Comparison of ENCODE assay signal across 1 cellular context in the genomic region with DNA sequence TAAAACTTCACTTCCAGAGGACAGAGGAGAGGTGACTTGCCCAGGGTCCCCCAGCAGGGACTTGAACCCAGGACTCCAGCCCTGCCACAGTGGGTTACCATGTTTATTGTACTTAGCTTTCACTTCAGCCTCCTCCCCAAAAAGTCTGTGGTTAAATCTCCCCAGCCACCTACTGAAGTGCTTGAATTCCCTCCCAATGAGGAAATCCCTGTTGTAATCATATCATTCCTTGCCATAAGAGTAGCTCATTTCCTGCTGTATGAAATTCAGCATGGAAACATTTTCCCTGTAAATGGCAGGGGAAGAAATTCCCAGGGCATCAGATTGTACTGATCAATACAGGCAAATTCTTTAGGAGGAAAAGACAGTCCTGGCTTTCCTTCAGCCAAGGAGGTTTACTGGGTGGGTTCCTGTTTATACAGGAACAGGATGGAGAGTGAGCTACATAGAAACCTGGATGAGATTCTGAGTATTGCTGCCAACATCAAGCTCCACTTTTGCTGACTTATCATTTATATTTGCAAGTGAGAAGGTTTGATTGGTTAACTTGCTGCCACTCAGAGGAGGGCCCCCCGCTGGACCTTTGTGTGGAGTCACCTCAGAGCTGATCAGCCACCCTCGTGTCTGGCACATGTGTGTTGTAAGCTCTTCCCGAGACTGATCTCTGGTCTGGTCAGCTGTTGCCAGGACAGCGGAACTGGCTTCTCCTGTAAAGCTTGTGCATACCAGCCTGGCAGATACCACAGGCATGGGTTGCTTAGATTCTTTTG.
TF ChIP-seq lines count a peak whose summit lies in the region.

No MANE protein-coding gene starts in this region.

TF ChIP-seq in IMR-90, 13 proteins besides CTCF, POLR2A, EP300 and RAD21 (continued from another document):
- peak; percentile 78 for TF ChIP-seq RFX5 (IDR thresholded peaks at IDR 0.05; ENCODE audit: low read depth, low read length)
- no peak for TF ChIP-seq CEBPB (IDR thresholded peaks at IDR 0.05; ENCODE audit: low read depth, low read length)
- TF ChIP-seq MAZ (IDR thresholded peaks at IDR 0.05; ENCODE audit: borderline replicate concordance, low read depth, low read length) = no peak
- TF ChIP-seq FOS (IDR thresholded peaks at IDR 0.05; ENCODE audit: low read depth, low read length) = no peak
- no peak for TF ChIP-seq BHLHE40 (IDR thresholded peaks at IDR 0.05; ENCODE audit: low read depth, low read length)
- peak; percentile 70 for TF ChIP-seq MAFK (IDR thresholded peaks at IDR 0.05; ENCODE audit: low read depth, low read length)
- TF ChIP-seq, protein P1, sequence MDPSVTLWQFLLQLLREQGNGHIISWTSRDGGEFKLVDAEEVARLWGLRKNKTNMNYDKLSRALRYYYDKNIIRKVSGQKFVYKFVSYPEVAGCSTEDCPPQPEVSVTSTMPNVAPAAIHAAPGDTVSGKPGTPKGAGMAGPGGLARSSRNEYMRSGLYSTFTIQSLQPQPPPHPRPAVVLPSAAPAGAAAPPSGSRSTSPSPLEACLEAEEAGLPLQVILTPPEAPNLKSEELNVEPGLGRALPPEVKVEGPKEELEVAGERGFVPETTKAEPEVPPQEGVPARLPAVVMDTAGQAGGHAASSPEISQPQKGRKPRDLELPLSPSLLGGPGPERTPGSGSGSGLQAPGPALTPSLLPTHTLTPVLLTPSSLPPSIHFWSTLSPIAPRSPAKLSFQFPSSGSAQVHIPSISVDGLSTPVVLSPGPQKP (IDR thresholded peaks at IDR 0.05; ENCODE audit: borderline replicate concordance, low read depth, low read length) = no peak
- TF ChIP-seq SMC3 (IDR thresholded peaks at IDR 0.05; ENCODE audit: low read depth, low read length) = no peak
